8 cellular contexts compared by ENCODE assay signal in genomic region chr16:85420501-85421337, GRCh38.
DNase-seq lines count a peak whose midpoint lies in the region; ATAC-seq and TF ChIP-seq lines count a peak whose summit lies in the region.

No MANE protein-coding gene starts in this region.

- no peak overlapping the region for H3K4me3 ChIP-seq in retinal pigment epithelial cell (ENCODE audit: low read length)

- peak; percentile 48 for ATAC-seq in GM21529 (IDR thresholded peaks at IDR 0.05; ENCODE audit: unreplicated experiment)
- no peak for ATAC-seq in HG03342 (IDR thresholded peaks at IDR 0.05; ENCODE audit: unreplicated experiment)

- DNase-seq in AG08395 (ENCODE audit: low spot score) (peak; percentile 73), OCI-M1 (lab: John Stamatoyannopoulos, UW) (peak; percentile 78), germinal center (ENCODE audit: low spot score) (peak; percentile 86), retinal pigment epithelial cell (ENCODE audit: low read depth) (no peak), NCI-H1105 (lab: John Stamatoyannopoulos, UW) (no peak)
- peak; percentile 68 to 70 for DNase-seq in activated T-helper 1 cell treated with anti-CD3 and anti-CD28 coated beads, Interleukin-2, amount 50 U/mL, for 16 hours (ENCODE audit: low read depth in 1 of 2, low spot score in 1 of 2)

- peak; percentile 85 for TF ChIP-seq CTCF in retinal pigment epithelial cell (conservative IDR thresholded peaks at IDR 0.05; ENCODE audit: low read depth, low read length)

Comparison
In these comparisons a context has a peak if more than half of its experiments do, and no peak if none do; other contexts are left out.
1. DNase-seq: peak in AG08395 (single experiment), OCI-M1 (single experiment), activated T-helper 1 cell treated with anti-CD3 and anti-CD28 coated beads, Interleukin-2, amount 50 U/mL, for 16 hours (2 of 2) and germinal center (single experiment); none in retinal pigment epithelial cell (single experiment) and NCI-H1105 (single experiment).